In genomic region chr9:16505159-16505558, GRCh38 we compare ENCODE assay signal across 13 cellular contexts.
DNase-seq lines count a peak whose midpoint lies in the region; ATAC-seq and TF ChIP-seq lines count a peak whose summit lies in the region.
"Had no signal": no experiment of that assay in that cellular context is flagged by ENCODE, and none has a peak within 500 bp of the region (broad histone marks: within the 10 kb centered on the region; RNA-seq: fewer than 3 reads in every experiment).

No MANE protein-coding gene starts in this region.

- H3K9me3 Mint-ChIP-seq in Calu3 (ENCODE audit: low read depth, unreplicated experiment) = no peaks in the 10 kb centered on the region

- H3K36me3 ChIP-seq in thoracic aorta = no peaks in the 10 kb centered on the region

- peak; percentile 81 for DNase-seq in HCEC 1CT
- peak; percentile 52 for DNase-seq in astrocyte of the spinal cord (ENCODE audit: low read depth, low spot score)
- peak; percentile 20 for DNase-seq in kidney tubule cell (ENCODE audit: low spot score)
- no peak for DNase-seq in thoracic aorta (ENCODE audit: low spot score)
- DNase-seq in NCI-H1436 (lab: John Stamatoyannopoulos, UW) = no peak
- DNase-seq in Calu3 = no peak
- DNase-seq: activated CD4-positive, alpha-beta T cell treated with anti-CD3 and anti-CD28 coated beads for 4 hours; mucosa of descending colon; NCI-H510A treated with DMSO at 0.1 percent for 48 hours; SIG-M5 had no signal

- TF ChIP-seq CTCF in astrocyte of the spinal cord (IDR thresholded peaks at IDR 0.05; ENCODE audit: low read depth, low read length) (no peak), thoracic aorta (IDR thresholded peaks at IDR 0.05) (no peak), Calu3 (IDR thresholded peaks at IDR 0.05; ENCODE audit: unreplicated experiment) (no peak)

- H3K4me1 Mint-ChIP-seq in Calu3 (ENCODE audit: low read depth, unreplicated experiment) = no peaks in the 10 kb centered on the region

- ATAC-seq in thoracic aorta (ENCODE audit: insufficient number of reproducible peaks, low FRiP score, low read depth) = no peak
- no peak for ATAC-seq in GM18519 (IDR thresholded peaks at IDR 0.05; ENCODE audit: low FRiP score, unreplicated experiment)
- ATAC-seq in HG02884 (IDR thresholded peaks at IDR 0.05; ENCODE audit: unreplicated experiment) = no peak
- ATAC-seq: mucosa of descending colon had no signal

- intact Hi-C loops in Calu3 (cut with micrococcal nuclease; ENCODE audit: unreplicated experiment) = no loop called here

- in situ Hi-C loops in astrocyte of the spinal cord (cut with HindIII; ENCODE audit: low sequenced_read_pairs) = no loop called here

- H3K27ac Mint-ChIP-seq in Calu3 (ENCODE audit: unreplicated experiment) = no peak overlapping the region
- H3K27ac Mint-ChIP-seq: activated T-helper 2 cell treated with anti-CD3 and anti-CD28 coated beads, Interferon-gamma antibody, Interleukin-2, Interleukin-4, amounts not matched to agents 10 μg/mL and 5 μg/mL and 100 μg/mL, durations not matched to agents 14 hours and 24 hours and 36 hours had no signal

- CTCF ChIA-PET in Calu3 (lab: Charles Lee) = no interaction called here

- no peaks in the 10 kb centered on the region for H3K27me3 ChIP-seq in thoracic aorta (replicated peaks; ENCODE audit: insufficient read depth)

- no TSS peak for BruUV-seq in Calu3 (replicated peaks; lab: Mats Ljungman, UMichigan)

- H3K4me3 Mint-ChIP-seq in Calu3 (ENCODE audit: low read depth, unreplicated experiment) = no peak overlapping the region

- H3K4me1 ChIP-seq in thoracic aorta (ENCODE audit: control insufficient read depth in 1 of 2, low read depth in 2 of 2) = peaks cover 12 to 29% of the 10 kb centered on the region in 2 donors

- no peaks in the 10 kb centered on the region for H3K36me3 Mint-ChIP-seq in Calu3 (ENCODE audit: insufficient read depth, unreplicated experiment)

- no peak overlapping the region for H3K4me3 ChIP-seq in astrocyte of the spinal cord (ENCODE audit: low read depth, low read length)
- no peak overlapping the region for H3K4me3 ChIP-seq in thoracic aorta
- H3K4me3 ChIP-seq: mucosa of descending colon had no signal

- H3K27me3 Mint-ChIP-seq in Calu3 (ENCODE audit: unreplicated experiment) = no peaks in the 10 kb centered on the region

- no peaks in the 10 kb centered on the region for H3K9me3 ChIP-seq in thoracic aorta
- H3K9me3 ChIP-seq: mucosa of descending colon had no signal

- H3K27ac ChIP-seq in thoracic aorta = peak overlapping the region; percentile 47 to 61

Comparison
In these comparisons a context has a peak if more than half of its experiments do, and no peak if none do; other contexts are left out.
1. DNase-seq: peak in HCEC 1CT (single experiment), astrocyte of the spinal cord (single experiment) and kidney tubule cell (single experiment); none in thoracic aorta (single experiment), NCI-H1436 (single experiment) and Calu3 (single experiment).